1 cellular context compared by ENCODE assay signal in genomic region chr17:75325827-75326586, GRCh38.
TF ChIP-seq lines count a peak whose summit lies in the region.

No MANE protein-coding gene starts in this region.

TF ChIP-seq in HepG2, 621 proteins besides CTCF, POLR2A, EP300 and RAD21 (continued from another document):
- TF ChIP-seq ZNF7 (CRISPR knock-in tag; IDR thresholded peaks at IDR 0.05) = no peak
- TF ChIP-seq THAP8 (CRISPR knock-in tag; IDR thresholded peaks at IDR 0.05; ENCODE audit: borderline replicate concordance) = 0 out of 2 replicates have a peak, but pooled peaks have one; percentile 33
- no peak for TF ChIP-seq ZNF432 (CRISPR knock-in tag; IDR thresholded peaks at IDR 0.05; ENCODE audit: borderline replicate concordance)
- 0 out of 2 replicates have a peak, but pooled peaks have one; percentile 13 for TF ChIP-seq ZMYM4 (CRISPR knock-in tag; IDR thresholded peaks at IDR 0.05)
- TF ChIP-seq ZBTB42 (CRISPR knock-in tag; IDR thresholded peaks at IDR 0.05) = no peak
- no peak for TF ChIP-seq ATAD3A (CRISPR knock-in tag; IDR thresholded peaks at IDR 0.05)
- no peak for TF ChIP-seq LCORL (IDR thresholded peaks at IDR 0.05)
- TF ChIP-seq LCORL (CRISPR knock-in tag; IDR thresholded peaks at IDR 0.05) = 0 out of 2 replicates have a peak, but pooled peaks have one; percentile 23
- TF ChIP-seq FOXC1 (CRISPR knock-in tag; IDR thresholded peaks at IDR 0.05; ENCODE audit: borderline replicate concordance) = 0 out of 2 replicates have a peak, but pooled peaks have one; percentile 22
- TF ChIP-seq HOXA5 (CRISPR knock-in tag; IDR thresholded peaks at IDR 0.05) = no peak
- TF ChIP-seq ZNF30 (CRISPR knock-in tag; IDR thresholded peaks at IDR 0.05) = 0 out of 2 replicates have a peak, but pooled peaks have one; percentile 61
- TF ChIP-seq ZNF496 (CRISPR knock-in tag; IDR thresholded peaks at IDR 0.05; ENCODE audit: insufficient replicate concordance) = no peak
- no peak for TF ChIP-seq KAT7 (CRISPR knock-in tag; IDR thresholded peaks at IDR 0.05; ENCODE audit: borderline replicate concordance)
- TF ChIP-seq PRPF4 (IDR thresholded peaks at IDR 0.05; ENCODE audit: low read depth, low read length, poor library complexity, severe bottlenecking) = no peak
- TF ChIP-seq TEAD3 (CRISPR knock-in tag; optimal IDR thresholded peaks at IDR 0.05; ENCODE audit: borderline replicate concordance) = peak; percentile 30
- no peak for TF ChIP-seq NR2F2 (IDR thresholded peaks at IDR 0.05; ENCODE audit: borderline replicate concordance, low read depth)
- TF ChIP-seq SP4 (CRISPR knock-in tag; IDR thresholded peaks at IDR 0.05) = no peak
- no peak for TF ChIP-seq ZNF782 (CRISPR knock-in tag; IDR thresholded peaks at IDR 0.05; ENCODE audit: borderline replicate concordance)
- no peak for TF ChIP-seq ATM (IDR thresholded peaks at IDR 0.05; ENCODE audit: borderline replicate concordance)
- no peak for TF ChIP-seq ONECUT2 (CRISPR knock-in tag; IDR thresholded peaks at IDR 0.05)
- no peak for TF ChIP-seq ZFP62 (CRISPR knock-in tag; IDR thresholded peaks at IDR 0.05)
- no peak for TF ChIP-seq ZNF557 (CRISPR knock-in tag; IDR thresholded peaks at IDR 0.05)
TF ChIP-seq in HepG2: peak in this region for 8.
